In the genomic region with DNA sequence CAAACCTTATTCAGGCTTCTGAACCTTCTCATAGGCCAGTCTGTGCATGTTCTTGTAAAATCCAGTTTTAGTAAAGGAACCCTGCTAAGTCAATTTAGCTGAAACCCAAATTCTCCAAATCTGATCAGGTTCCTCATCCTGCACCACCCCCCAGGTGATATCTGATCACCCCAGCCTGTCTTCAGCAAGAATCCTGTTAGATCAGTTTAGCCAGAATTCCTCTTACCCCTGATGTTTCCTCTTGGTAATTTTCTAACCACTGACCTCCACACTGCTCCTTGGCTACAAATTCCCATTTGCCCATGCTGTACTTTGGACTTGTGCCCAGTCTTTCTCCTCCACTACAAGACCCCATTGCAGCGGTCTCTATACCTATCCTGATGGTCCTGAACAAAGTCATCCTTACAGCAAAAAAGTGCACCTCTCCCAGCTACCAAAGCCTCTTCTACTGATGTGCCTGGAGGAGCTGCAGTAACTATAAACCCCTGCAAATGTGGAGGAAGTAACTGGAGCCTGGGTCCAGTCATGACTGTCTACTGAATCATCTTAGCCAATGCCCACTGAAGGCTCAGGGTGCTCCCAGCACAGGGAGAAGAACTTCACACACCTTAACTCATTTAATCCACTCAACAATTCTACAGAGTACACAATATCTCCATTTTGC, we compare ENCODE assay signal across 1 cellular context.
TF ChIP-seq lines count a peak whose summit lies in the region.

No MANE protein-coding gene starts in this region.

TF ChIP-seq in GM12878, 131 proteins besides CTCF, POLR2A, EP300 and RAD21:
- no peak for TF ChIP-seq TARDBP (IDR thresholded peaks at IDR 0.05; ENCODE audit: borderline replicate concordance)
- 0 out of 2 replicates have a peak, but pooled peaks have one; percentile 43 for TF ChIP-seq NFXL1 (IDR thresholded peaks at IDR 0.05; ENCODE audit: borderline replicate concordance)
